In genomic region chr19:58229255-58229639, GRCh38 we compare ENCODE assay signal across 1 cellular context.
TF ChIP-seq lines count a peak whose summit lies in the region.

No MANE protein-coding gene starts in this region.

TF ChIP-seq in HEK293, 187 proteins besides CTCF, POLR2A, EP300 and RAD21 (continued from another document):
- TF ChIP-seq ZNF76 (tag by site-specific recombination; IDR thresholded peaks at IDR 0.05; ENCODE audit: borderline replicate concordance, low read depth) (no peak), ZBTB1 (tag by site-specific recombination; IDR thresholded peaks at IDR 0.05) (no peak), ZBTB6 (tag by site-specific recombination; IDR thresholded peaks at IDR 0.05) (no peak), ZNF266 (tag by site-specific recombination; IDR thresholded peaks at IDR 0.05; ENCODE audit: low read depth) (no peak), KLF16 (tag by site-specific recombination; IDR thresholded peaks at IDR 0.05) (no peak), SCRT2 (tag by site-specific recombination; IDR thresholded peaks at IDR 0.05) (peak; percentile 60), ZNF324 (tag by site-specific recombination; IDR thresholded peaks at IDR 0.05) (no peak)
